In the genomic region with DNA sequence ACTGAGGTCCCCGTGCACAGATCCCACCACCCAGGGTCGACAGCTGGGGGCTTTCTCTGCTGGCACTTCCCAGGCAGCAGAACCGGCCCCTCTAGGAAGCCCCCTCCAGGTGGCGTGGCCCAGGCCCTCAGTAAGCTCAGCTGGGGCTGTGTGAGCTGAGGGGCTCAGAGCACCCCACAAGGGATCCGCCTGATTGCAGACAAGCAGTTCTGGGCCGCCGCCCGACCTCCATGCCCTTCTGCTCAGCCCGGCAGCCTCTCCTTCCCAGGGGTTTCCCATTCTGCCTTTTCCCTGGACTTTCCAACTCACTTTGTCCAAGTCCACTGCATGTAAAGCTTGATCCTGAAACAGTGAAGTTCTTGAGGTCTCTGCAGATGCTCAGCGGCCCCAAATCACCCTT, we compare ENCODE assay signal across 1 cellular context.
TF ChIP-seq lines count a peak whose summit lies in the region.

No MANE protein-coding gene starts in this region.

TF ChIP-seq in WTC11, 78 proteins besides CTCF, POLR2A, EP300 and RAD21 (continued from another document):
- no peak for TF ChIP-seq PRDM15 (CRISPR knock-in tag; IDR thresholded peaks at IDR 0.05)
TF ChIP-seq in WTC11: peak in this region for 1.
